In genomic region chr14:97106609-97107008, GRCh38 we compare ENCODE assay signal across 28 cellular contexts.
DNase-seq lines count a peak whose midpoint lies in the region; ATAC-seq, FAIRE-seq and TF ChIP-seq lines count a peak whose summit lies in the region.
"Had no signal": no experiment of that assay in that cellular context is flagged by ENCODE, and none has a peak within 500 bp of the region (broad histone marks: within the 10 kb centered on the region; RNA-seq: fewer than 3 reads in every experiment).

No MANE protein-coding gene starts in this region.

- no peak overlapping the region for H3K27ac ChIP-seq in GM12878 (ENCODE audit: control insufficient read depth, insufficient read depth)
- H3K27ac ChIP-seq: cardiac muscle cell, tibial artery had no signal

- no peak for TF ChIP-seq POLR2A in GM18505 (IDR thresholded peaks at IDR 0.05; ENCODE audit: borderline replicate concordance, extremely low read depth, insufficient read depth, insufficient read length)
- TF ChIP-seq POLR2A in GM12878 (IDR thresholded peaks at IDR 0.05; ENCODE audit: low read depth, low read length), result no peak

- RAD21 ChIA-PET in GM12878 (lab: Charles Lee; ENCODE audit: unreplicated experiment), result no interaction called here

- H3K4me2 ChIP-seq in GM12878 (ENCODE audit: control insufficient read depth, insufficient read depth), result 0 out of 2 replicates have a peak overlapping the region, but pooled peaks have one; percentile 33

- peaks cover 12% of the 10 kb centered on the region for H3K9me3 Mint-ChIP-seq in activated naive CD4-positive, alpha-beta T cell treated with anti-CD3 and anti-CD28 coated beads, Interleukin-2, amount 10 ng/mL, durations not matched to agents 7 days and 5 days

- no peaks in the 10 kb centered on the region for H3K27me3 ChIP-seq in GM12878 (replicated peaks in 1 of 2; ENCODE audit: control insufficient read depth in 2 of 2, insufficient read depth in 2 of 2, low read length in 1 of 2)
- H3K27me3 ChIP-seq: cardiac muscle cell, tibial artery had no signal

- H3K4me3 ChIP-seq in GM12878, result no peak overlapping the region; the same call in 1 of the 2 replicates
- H3K4me3 ChIP-seq: cardiac muscle cell, tibial artery had no signal

- no TSS peak for BruUV-seq in GM12878 (replicated peaks; lab: Mats Ljungman, UMichigan)

- no peaks in the 10 kb centered on the region for H3K36me3 ChIP-seq in GM12878 (ENCODE audit: control insufficient read depth in 2 of 2, insufficient read depth in 2 of 2, low read length in 1 of 2)
- H3K36me3 ChIP-seq: cardiac muscle cell, tibial artery had no signal

- DNase-seq in GM12878 (ENCODE audit: low read depth, low spot score) (no peak), NCI-H2171 (lab: John Stamatoyannopoulos, UW) (no peak), cerebellum (ENCODE audit: low spot score) (no peak)
- no peak for DNase-seq in activated naive CD4-positive, alpha-beta T cell treated with anti-CD3 and anti-CD28 coated beads, Interleukin-2, amount 10 ng/mL, durations not matched to agents 7 days and 5 days
- DNase-seq: activated CD4-positive, CD25-positive, alpha-beta regulatory T cell treated with anti-CD3 and anti-CD28 coated beads, Interleukin-2, amount 50 U/mL, for 72 hours; activated CD8-positive, alpha-beta memory T cell treated with anti-CD3 and anti-CD28 coated beads for 24 hours; activated naive CD4-positive, alpha-beta T cell; activated T-cell treated with anti-CD3 and anti-CD28 coated beads, Interleukin-2, amount 50 U/mL, for 24 hours; CD4-positive, alpha-beta T cell; KG1; left cardiac atrium; NCI-H524; retina; Right ventricle myocardium superior; stimulated activated CD4-positive, alpha-beta T cell treated with anti-CD3 and anti-CD28 coated beads, Interleukin-4, amount 100 ng/mL, for 4 hours; tibial artery had no signal

- no peak for TF ChIP-seq RAD21 in GM12878 (IDR thresholded peaks at IDR 0.05; ENCODE audit: insufficient read depth, low read depth, low read length)

- no peaks in the 10 kb centered on the region for H4K20me1 ChIP-seq in GM12878 (ENCODE audit: control insufficient read depth, insufficient read depth)

- no peaks in the 10 kb centered on the region for H3K36me3 Mint-ChIP-seq in activated naive CD4-positive, alpha-beta T cell treated with anti-CD3 and anti-CD28 coated beads, Interleukin-2, amount 10 ng/mL, durations not matched to agents 7 days and 5 days

- no peaks in the 10 kb centered on the region for H3K4me1 Mint-ChIP-seq in activated naive CD4-positive, alpha-beta T cell treated with anti-CD3 and anti-CD28 coated beads, Interleukin-2, amount 10 ng/mL, durations not matched to agents 7 days and 5 days

- H3K4me1 ChIP-seq in GM12878 (ENCODE audit: control insufficient read depth, insufficient read depth, low read length), result no peaks in the 10 kb centered on the region; the same call in 1 of the 2 replicates
- H3K4me1 ChIP-seq: tibial artery had no signal

- no peak overlapping the region for H3K27ac Mint-ChIP-seq in activated naive CD4-positive, alpha-beta T cell treated with anti-CD3 and anti-CD28 coated beads, Interleukin-2, amount 10 ng/mL, durations not matched to agents 7 days and 5 days
- H3K27ac Mint-ChIP-seq: activated T-cell treated with anti-CD3 and anti-CD28 coated beads, Interleukin-2, amount 50 U/mL, for 24 hours; CD4-positive, alpha-beta T cell; memory B cell; stimulated activated naive CD8-positive, alpha-beta T cell treated with anti-CD3 and anti-CD28 coated beads, Interleukin-15, Interleukin-2, amounts not matched to agents 100 ng/mL and 50 ng/mL, for 24 hours had no signal

- CTCF ChIA-PET in GM12878 (lab: Yijun Ruan, JAX), result interaction anchor here (1.0 to 1.4 kb wide), 2 partner anchors 56 to 254 kb away, joined by 3 to 4 read pairs; no protein-coding TSS in a partner anchor
- CTCF ChIA-PET in activated naive CD4-positive, alpha-beta T cell treated with anti-CD3 and anti-CD28 coated beads, Interleukin-2, amount 10 ng/mL, durations not matched to agents 7 days and 5 days (lab: Charles Lee), result interaction anchor here (1.5 kb wide), 1 partner anchor 13 kb away, joined by 4 read pairs; no protein-coding TSS in a partner anchor

- no peak for TF ChIP-seq CTCF in GM12878 (IDR thresholded peaks at IDR 0.05 in 2 of 3, conservative IDR thresholded peaks at IDR 0.05 in 1 of 3; ENCODE audit: control insufficient read depth in 2 of 3, extremely low read depth in 1 of 3, insufficient read depth in 1 of 3, low read depth in 3 of 3, low read length in 3 of 3)

- no peak overlapping the region for H3K4me3 Mint-ChIP-seq in activated naive CD4-positive, alpha-beta T cell treated with anti-CD3 and anti-CD28 coated beads, Interleukin-2, amount 10 ng/mL, durations not matched to agents 7 days and 5 days
- H3K4me3 Mint-ChIP-seq: activated T-cell treated with anti-CD3 and anti-CD28 coated beads, Interleukin-2, amount 50 U/mL, for 24 hours; CD4-positive, alpha-beta T cell; memory B cell; naive thymus-derived CD4-positive, alpha-beta T cell; stimulated activated naive CD8-positive, alpha-beta T cell treated with anti-CD3 and anti-CD28 coated beads, Interleukin-15, Interleukin-2, amounts not matched to agents 100 ng/mL and 50 ng/mL, for 24 hours had no signal

- 43% methylated on average over 10 of the region's 10 CpGs for WGBS in GM12878 (ENCODE audit: insufficient coverage, insufficient replicate concordance, low lambda C conversion rate, missing lambda C conversion rate)

- H3K27me3 Mint-ChIP-seq in activated naive CD4-positive, alpha-beta T cell treated with anti-CD3 and anti-CD28 coated beads, Interleukin-2, amount 10 ng/mL, durations not matched to agents 7 days and 5 days, result peaks cover 12% of the 10 kb centered on the region

- H3K79me2 ChIP-seq in GM12878 (ENCODE audit: control insufficient read depth, insufficient read depth, low read length), result no peaks in the 10 kb centered on the region

- no peak overlapping the region for H3K9ac ChIP-seq in GM12878 (ENCODE audit: control insufficient read depth, insufficient read depth, low read length)

- SMC1A ChIA-PET in GM12878 (lab: Charles Lee; ENCODE audit: uncharacterized antibody, unreplicated experiment), result interaction anchor here (2.4 kb wide), 1 partner anchor 10 kb away, joined by 7 read pairs; no protein-coding TSS in a partner anchor

- FAIRE-seq in GM12878 (lab: Jason Lieb, UNC), result no peak
- FAIRE-seq: endometrium, G401.6, HTR-8/SVneo, TTC549 had no signal

- peak; percentile 15 for ATAC-seq in GM18505 (IDR thresholded peaks at IDR 0.05; ENCODE audit: unreplicated experiment)
- ATAC-seq in GM19452 (IDR thresholded peaks at IDR 0.05; ENCODE audit: unreplicated experiment), result peak; percentile 28
- ATAC-seq in HG02981 (IDR thresholded peaks at IDR 0.05; ENCODE audit: unreplicated experiment), result peak; percentile 8
- peak; percentile 20; the same call in 2 of the 3 replicates for ATAC-seq in GM12878
- no peak for ATAC-seq in HG03280 (IDR thresholded peaks at IDR 0.05; ENCODE audit: unreplicated experiment)
- ATAC-seq: left cardiac atrium; naive thymus-derived CD4-positive, alpha-beta T cell had no signal

- TF ChIP-seq EP300 in GM12878 (IDR thresholded peaks at IDR 0.05; ENCODE audit: borderline replicate concordance in 1 of 2, control insufficient read depth in 1 of 2, low read depth in 2 of 2, low read length in 2 of 2), result no peak

- intact Hi-C loops in GM12878 (cut with micrococcal nuclease; ENCODE audit: unreplicated experiment), result no loop called here

- peaks cover 3% of the 10 kb centered on the region; the same call in 1 of the 3 replicates for H3K9me3 ChIP-seq in GM12878 (replicated peaks; ENCODE audit: control insufficient read depth, insufficient read depth, low read length)

- in situ Hi-C loops in GM12878 (cut with MboI), result no loop called here

- H2AFZ ChIP-seq in GM12878 (ENCODE audit: control insufficient read depth, low read depth, low read length), result peak overlapping the region; percentile 17

- POLR2A ChIA-PET in GM12878 (lab: Charles Lee), result interaction anchor here (0.6 kb wide), 1 partner anchor 301 kb away, joined by 5 read pairs; no protein-coding TSS in a partner anchor

TF ChIP-seq in GM12878, 131 proteins besides CTCF, POLR2A, EP300 and RAD21:
- TF ChIP-seq NFYA (IDR thresholded peaks at IDR 0.05; ENCODE audit: borderline replicate concordance, low read depth, low read length) (no peak), ZNF24 (IDR thresholded peaks at IDR 0.05) (no peak), ATF2 (IDR thresholded peaks at IDR 0.05; ENCODE audit: low read length) (no peak), ZZZ3 (IDR thresholded peaks at IDR 0.05; ENCODE audit: control insufficient read depth, insufficient read length, low read depth) (no peak), CEBPB (IDR thresholded peaks at IDR 0.05; ENCODE audit: borderline replicate concordance in 1 of 2, low read depth in 2 of 2, low read length in 2 of 2) (no peak), CHD2 (IDR thresholded peaks at IDR 0.05; ENCODE audit: borderline replicate concordance, low read depth, low read length) (no peak), SIN3A (IDR thresholded peaks at IDR 0.05; ENCODE audit: low read depth, low read length) (no peak), RAD51 (IDR thresholded peaks at IDR 0.05) (no peak), ATF3 (IDR thresholded peaks at IDR 0.05; ENCODE audit: borderline replicate concordance, extremely low read depth, low read depth, low read length) (no peak)
